In genomic region chr11:8342821-8343681, GRCh38 we compare ENCODE assay signal across 10 cellular contexts.
DNase-seq lines count a peak whose midpoint lies in the region; ATAC-seq, FAIRE-seq and TF ChIP-seq lines count a peak whose summit lies in the region.
"Had no signal": no experiment of that assay in that cellular context is flagged by ENCODE, and none has a peak within 500 bp of the region (broad histone marks: within the 10 kb centered on the region; RNA-seq: fewer than 3 reads in every experiment).

No MANE protein-coding gene starts in this region.

- no peaks in the 10 kb centered on the region for H4K20me1 ChIP-seq in SK-N-SH (ENCODE audit: insufficient read depth)

- DNase-seq in COLO668 (lab: John Stamatoyannopoulos, UW; ENCODE audit: unreplicated experiment) (peak; percentile 10), SK-N-SH (peak; percentile 69), dorsolateral prefrontal cortex (no peak), epidermal melanocyte (ENCODE audit: insufficient read length, low spot score) (no peak), right cardiac atrium (no peak), small intestine (no peak)
- DNase-seq: DND-41 had no signal

- WGBS in SK-N-SH (ENCODE audit: low lambda C conversion rate), result 59% methylated on average over 10 of the region's 18 CpGs
- WGBS in right cardiac atrium, result 75% methylated on average over 18 of the region's 18 CpGs
- 66 to 75% (median 67%) methylated on average over 18 of the region's 18 CpGs for WGBS in small intestine, 3 donors

- TF ChIP-seq EP300 in SK-N-SH (IDR thresholded peaks at IDR 0.05; ENCODE audit: borderline replicate concordance in 1 of 2, low read depth in 1 of 2, low read length in 1 of 2), result no peak

- intact Hi-C loops in dorsolateral prefrontal cortex (cut with DNase I), result no loop called here
- intact Hi-C loops in right cardiac atrium (cut with DNase I), result no loop called here

- no peaks in the 10 kb centered on the region for H3K79me2 ChIP-seq in SK-N-SH (ENCODE audit: insufficient read depth)

- TF ChIP-seq CTCF in SK-N-SH (IDR thresholded peaks at IDR 0.05) (no peak), dorsolateral prefrontal cortex (IDR thresholded peaks at IDR 0.05 in 54 of 56, conservative IDR thresholded peaks at IDR 0.05 in 2 of 56; ENCODE audit: low read depth in 1 of 56, partially characterized antibody in 56 of 56) (no peak)

- H3K4me3 ChIP-seq in SK-N-SH (ENCODE audit: low read depth in 2 of 2, low read length in 1 of 2), result no peak overlapping the region
- no peak overlapping the region for H3K4me3 ChIP-seq in dorsolateral prefrontal cortex
- H3K4me3 ChIP-seq in right cardiac atrium (ENCODE audit: low read length), result no peak overlapping the region
- H3K4me3 ChIP-seq in small intestine (ENCODE audit: low read depth in 1 of 2, low read length in 2 of 2), result no peak overlapping the region
- H3K4me3 ChIP-seq: skin epidermis had no signal

- H3K4me2 ChIP-seq in SK-N-SH, result no peak overlapping the region

- H3K9me3 ChIP-seq in SK-N-SH (no peaks in the 10 kb centered on the region), right cardiac atrium (ENCODE audit: control insufficient read depth, low read length) (no peaks in the 10 kb centered on the region), small intestine (ENCODE audit: control insufficient read depth, low read depth) (no peaks in the 10 kb centered on the region)

- H3F3A ChIP-seq in SK-N-SH (replicated peaks; ENCODE audit: insufficient read depth), result no peaks in the 10 kb centered on the region

- FAIRE-seq in small intestine (lab: Jason Lieb, UNC), result no peak

- no peaks in the 10 kb centered on the region for H3K27me3 ChIP-seq in SK-N-SH (ENCODE audit: insufficient read depth)
- peaks cover 0 to 5% (median 0%) of the 10 kb centered on the region in 45 donors for H3K27me3 ChIP-seq in dorsolateral prefrontal cortex
- H3K27me3 ChIP-seq in right cardiac atrium (ENCODE audit: control insufficient read depth, insufficient read depth), result no peaks in the 10 kb centered on the region
- H3K27me3 ChIP-seq in small intestine (ENCODE audit: control insufficient read depth in 2 of 2, insufficient read depth in 2 of 2, low read length in 2 of 2), result no peaks in the 10 kb centered on the region

- ATAC-seq in GM19023 (IDR thresholded peaks at IDR 0.05; ENCODE audit: unreplicated experiment), result peak; percentile 94
- ATAC-seq in HG02885 (IDR thresholded peaks at IDR 0.05; ENCODE audit: poor library complexity, unreplicated experiment), result peak; percentile 76
- ATAC-seq in right cardiac atrium, result no peak

- POLR2A ChIA-PET in SK-N-SH (lab: Yijun Ruan, JAX), result interaction anchor here (1.0 kb wide), 1 partner anchor 11 kb away, joined by 4 read pairs; no protein-coding TSS in a partner anchor

- H3K27ac ChIP-seq in SK-N-SH (ENCODE audit: low read depth in 2 of 2, low read length in 1 of 2), result peak overlapping the region in 1 of 2 experiments; percentile 61; a peak in 1 of 4 replicates
- H3K27ac ChIP-seq in dorsolateral prefrontal cortex, result no peak overlapping the region
- H3K27ac ChIP-seq in right cardiac atrium (ENCODE audit: low read length), result no peak overlapping the region
- H3K27ac ChIP-seq in small intestine (ENCODE audit: low read depth in 1 of 2, low read length in 1 of 2), result no peak overlapping the region
- H3K27ac ChIP-seq: skin epidermis had no signal

- no peak overlapping the region for H2AFZ ChIP-seq in SK-N-SH (ENCODE audit: low read depth)

- TF ChIP-seq RAD21 in SK-N-SH (IDR thresholded peaks at IDR 0.05; ENCODE audit: low read length), result no peak

- CTCF ChIA-PET in SK-N-SH (lab: Yijun Ruan, JAX), result interaction anchor here (1.2 to 3.8 kb wide), 4 partner anchors 12 to 337 kb away, joined by 3 to 21 read pairs (median 8); partner anchors contain the start of gene LMO1

- H3K36me3 ChIP-seq in SK-N-SH (replicated peaks in 1 of 2; ENCODE audit: control insufficient read depth in 1 of 2, insufficient read depth in 2 of 2, low read length in 1 of 2) (no peaks in the 10 kb centered on the region), small intestine (ENCODE audit: control insufficient read depth in 2 of 2, insufficient read depth in 2 of 2, low read length in 2 of 2) (no peaks in the 10 kb centered on the region)

- no peak overlapping the region for H3K9ac ChIP-seq in SK-N-SH

- H3K9me2 ChIP-seq in SK-N-SH, result no peaks in the 10 kb centered on the region

- H3K4me1 ChIP-seq in SK-N-SH (ENCODE audit: control insufficient read depth in 1 of 2, insufficient read depth in 2 of 2, low read depth in 1 of 2, low read length in 1 of 2) (peaks cover 0 to 19% of the 10 kb centered on the region in 2 experiments; a peak in 1 of 4 replicates), right cardiac atrium (ENCODE audit: control insufficient read depth, insufficient read depth, low read length) (no peaks in the 10 kb centered on the region), small intestine (ENCODE audit: control insufficient read depth in 2 of 2, insufficient read depth in 1 of 2, low read depth in 1 of 2, low read length in 1 of 2) (peaks cover 0 to 1% of the 10 kb centered on the region in 2 donors)

TF ChIP-seq in SK-N-SH, 30 proteins besides CTCF, POLR2A, EP300 and RAD21:
- TF ChIP-seq FOXJ3 (CRISPR knock-in tag; IDR thresholded peaks at IDR 0.05), result no peak
- TF ChIP-seq RFX5 (IDR thresholded peaks at IDR 0.05; ENCODE audit: low read length), result no peak
- TF ChIP-seq NRF1 (IDR thresholded peaks at IDR 0.05; ENCODE audit: low read depth, low read length), result no peak
- TF ChIP-seq SIN3A (IDR thresholded peaks at IDR 0.05; ENCODE audit: borderline replicate concordance, low read depth, low read length), result no peak
- no peak for TF ChIP-seq TEAD4 (IDR thresholded peaks at IDR 0.05; ENCODE audit: borderline replicate concordance, insufficient read depth)
- no peak for TF ChIP-seq RXRA (IDR thresholded peaks at IDR 0.05; ENCODE audit: borderline replicate concordance, low read depth)
- no peak for TF ChIP-seq YY1 (IDR thresholded peaks at IDR 0.05; ENCODE audit: low read depth)
- no peak for TF ChIP-seq POLR2AphosphoS5 (IDR thresholded peaks at IDR 0.05; ENCODE audit: low read depth, low read length)
- no peak for TF ChIP-seq GABPA (IDR thresholded peaks at IDR 0.05; ENCODE audit: low read depth)
- TF ChIP-seq JUND (IDR thresholded peaks at IDR 0.05), result no peak
- TF ChIP-seq ELF1 (IDR thresholded peaks at IDR 0.05), result no peak
- TF ChIP-seq PBX3 (IDR thresholded peaks at IDR 0.05), result no peak
TF ChIP-seq in SK-N-SH: peak in this region for 0.

Comparison
In these comparisons a context has a peak if more than half of its experiments do, and no peak if none do; other contexts are left out.
1. DNase-seq: peak in COLO668 (single experiment) and SK-N-SH (single experiment); none in dorsolateral prefrontal cortex (0 of 10), epidermal melanocyte (single experiment), right cardiac atrium (0 of 3) and small intestine (single experiment).
2. ATAC-seq: peak in GM19023 (single experiment) and HG02885 (single experiment); none in right cardiac atrium (0 of 2).